Comparison of ENCODE assay signal across 1 cellular context in the genomic region with DNA sequence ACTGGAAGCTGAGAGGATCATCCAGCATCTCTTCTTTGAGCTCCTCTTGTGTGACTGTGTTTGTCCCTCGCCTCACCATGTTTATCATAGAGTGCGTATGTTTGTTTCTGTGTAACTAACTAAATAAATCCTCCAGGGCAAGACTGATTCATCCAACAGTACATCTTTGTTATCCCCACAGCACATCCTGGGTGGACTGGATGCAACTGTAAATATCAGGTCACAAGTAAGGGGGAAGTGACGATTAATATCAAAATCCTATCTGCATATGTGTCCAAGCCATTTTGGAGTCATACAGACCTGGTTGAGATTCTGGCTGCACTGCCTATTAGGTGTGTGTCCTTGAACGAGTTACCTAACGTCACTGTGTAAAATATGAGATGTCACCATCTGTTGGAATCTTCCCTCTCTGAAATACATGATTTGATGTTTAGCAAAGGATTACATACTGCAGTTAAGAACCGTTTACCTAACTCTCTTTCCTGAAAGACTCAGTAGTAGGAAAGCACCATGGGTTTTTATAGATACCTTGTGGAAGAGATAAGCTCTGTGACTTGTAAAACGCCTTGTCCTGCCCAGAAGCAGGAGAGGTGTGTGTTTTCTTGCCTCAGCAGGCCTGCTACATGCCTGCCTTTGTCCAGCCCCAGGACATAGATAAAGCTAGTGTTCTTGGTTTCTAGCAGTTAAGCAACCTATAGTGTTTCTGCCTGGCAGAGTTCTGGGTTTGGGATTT.
A peak's percentile ranks its signal among the peaks of the same experiment; 100 is the strongest.
TF ChIP-seq lines count a peak whose summit lies in the region.

No MANE protein-coding gene starts in this region.

TF ChIP-seq in HepG2, 621 proteins besides CTCF, POLR2A, EP300 and RAD21 (continued from another document and continues in another):
- TF ChIP-seq, protein P1, sequence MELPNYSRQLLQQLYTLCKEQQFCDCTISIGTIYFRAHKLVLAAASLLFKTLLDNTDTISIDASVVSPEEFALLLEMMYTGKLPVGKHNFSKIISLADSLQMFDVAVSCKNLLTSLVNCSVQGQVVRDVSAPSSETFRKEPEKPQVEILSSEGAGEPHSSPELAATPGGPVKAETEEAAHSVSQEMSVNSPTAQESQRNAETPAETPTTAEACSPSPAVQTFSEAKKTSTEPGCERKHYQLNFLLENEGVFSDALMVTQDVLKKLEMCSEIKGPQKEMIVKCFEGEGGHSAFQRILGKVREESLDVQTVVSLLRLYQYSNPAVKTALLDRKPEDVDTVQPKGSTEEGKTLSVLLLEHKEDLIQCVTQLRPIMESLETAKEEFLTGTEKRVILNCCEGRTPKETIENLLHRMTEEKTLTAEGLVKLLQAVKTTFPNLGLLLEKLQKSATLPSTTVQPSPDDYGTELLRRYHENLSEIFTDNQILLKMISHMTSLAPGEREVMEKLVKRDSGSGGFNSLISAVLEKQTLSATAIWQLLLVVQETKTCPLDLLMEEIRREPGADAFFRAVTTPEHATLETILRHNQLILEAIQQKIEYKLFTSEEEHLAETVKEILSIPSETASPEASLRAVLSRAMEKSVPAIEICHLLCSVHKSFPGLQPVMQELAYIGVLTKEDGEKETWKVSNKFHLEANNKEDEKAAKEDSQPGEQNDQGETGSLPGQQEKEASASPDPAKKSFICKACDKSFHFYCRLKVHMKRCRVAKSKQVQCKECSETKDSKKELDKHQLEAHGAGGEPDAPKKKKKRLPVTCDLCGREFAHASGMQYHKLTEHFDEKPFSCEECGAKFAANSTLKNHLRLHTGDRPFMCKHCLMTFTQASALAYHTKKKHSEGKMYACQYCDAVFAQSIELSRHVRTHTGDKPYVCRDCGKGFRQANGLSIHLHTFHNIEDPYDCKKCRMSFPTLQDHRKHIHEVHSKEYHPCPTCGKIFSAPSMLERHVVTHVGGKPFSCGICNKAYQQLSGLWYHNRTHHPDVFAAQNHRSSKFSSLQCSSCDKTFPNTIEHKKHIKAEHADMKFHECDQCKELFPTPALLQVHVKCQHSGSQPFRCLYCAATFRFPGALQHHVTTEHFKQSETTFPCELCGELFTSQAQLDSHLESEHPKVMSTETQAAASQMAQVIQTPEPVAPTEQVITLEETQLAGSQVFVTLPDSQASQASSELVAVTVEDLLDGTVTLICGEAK (IDR thresholded peaks at IDR 0.05), result no peak
- TF ChIP-seq, protein P1 (CRISPR knock-in tag; IDR thresholded peaks at IDR 0.05), result no peak
- TF ChIP-seq, protein P2, sequence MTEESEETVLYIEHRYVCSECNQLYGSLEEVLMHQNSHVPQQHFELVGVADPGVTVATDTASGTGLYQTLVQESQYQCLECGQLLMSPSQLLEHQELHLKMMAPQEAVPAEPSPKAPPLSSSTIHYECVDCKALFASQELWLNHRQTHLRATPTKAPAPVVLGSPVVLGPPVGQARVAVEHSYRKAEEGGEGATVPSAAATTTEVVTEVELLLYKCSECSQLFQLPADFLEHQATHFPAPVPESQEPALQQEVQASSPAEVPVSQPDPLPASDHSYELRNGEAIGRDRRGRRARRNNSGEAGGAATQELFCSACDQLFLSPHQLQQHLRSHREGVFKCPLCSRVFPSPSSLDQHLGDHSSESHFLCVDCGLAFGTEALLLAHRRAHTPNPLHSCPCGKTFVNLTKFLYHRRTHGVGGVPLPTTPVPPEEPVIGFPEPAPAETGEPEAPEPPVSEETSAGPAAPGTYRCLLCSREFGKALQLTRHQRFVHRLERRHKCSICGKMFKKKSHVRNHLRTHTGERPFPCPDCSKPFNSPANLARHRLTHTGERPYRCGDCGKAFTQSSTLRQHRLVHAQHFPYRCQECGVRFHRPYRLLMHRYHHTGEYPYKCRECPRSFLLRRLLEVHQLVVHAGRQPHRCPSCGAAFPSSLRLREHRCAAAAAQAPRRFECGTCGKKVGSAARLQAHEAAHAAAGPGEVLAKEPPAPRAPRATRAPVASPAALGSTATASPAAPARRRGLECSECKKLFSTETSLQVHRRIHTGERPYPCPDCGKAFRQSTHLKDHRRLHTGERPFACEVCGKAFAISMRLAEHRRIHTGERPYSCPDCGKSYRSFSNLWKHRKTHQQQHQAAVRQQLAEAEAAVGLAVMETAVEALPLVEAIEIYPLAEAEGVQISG (CRISPR knock-in tag; IDR thresholded peaks at IDR 0.05), result 0 out of 2 replicates have a peak, but pooled peaks have one; percentile 20
- no peak for TF ChIP-seq KLF9 (CRISPR knock-in tag; IDR thresholded peaks at IDR 0.05; ENCODE audit: low read depth)
- TF ChIP-seq ATF1 (CRISPR knock-in tag; IDR thresholded peaks at IDR 0.05), result 0 out of 2 replicates have a peak, but pooled peaks have one; percentile 36
- TF ChIP-seq RFX5 (IDR thresholded peaks at IDR 0.05; ENCODE audit: low read depth, low read length), result no peak
- TF ChIP-seq SSRP1 (CRISPR knock-in tag; IDR thresholded peaks at IDR 0.05), result peak; percentile 32; the same call in 1 of the 2 replicates
- no peak for TF ChIP-seq NCOA5 (CRISPR knock-in tag; IDR thresholded peaks at IDR 0.05)
- TF ChIP-seq, protein P3, sequence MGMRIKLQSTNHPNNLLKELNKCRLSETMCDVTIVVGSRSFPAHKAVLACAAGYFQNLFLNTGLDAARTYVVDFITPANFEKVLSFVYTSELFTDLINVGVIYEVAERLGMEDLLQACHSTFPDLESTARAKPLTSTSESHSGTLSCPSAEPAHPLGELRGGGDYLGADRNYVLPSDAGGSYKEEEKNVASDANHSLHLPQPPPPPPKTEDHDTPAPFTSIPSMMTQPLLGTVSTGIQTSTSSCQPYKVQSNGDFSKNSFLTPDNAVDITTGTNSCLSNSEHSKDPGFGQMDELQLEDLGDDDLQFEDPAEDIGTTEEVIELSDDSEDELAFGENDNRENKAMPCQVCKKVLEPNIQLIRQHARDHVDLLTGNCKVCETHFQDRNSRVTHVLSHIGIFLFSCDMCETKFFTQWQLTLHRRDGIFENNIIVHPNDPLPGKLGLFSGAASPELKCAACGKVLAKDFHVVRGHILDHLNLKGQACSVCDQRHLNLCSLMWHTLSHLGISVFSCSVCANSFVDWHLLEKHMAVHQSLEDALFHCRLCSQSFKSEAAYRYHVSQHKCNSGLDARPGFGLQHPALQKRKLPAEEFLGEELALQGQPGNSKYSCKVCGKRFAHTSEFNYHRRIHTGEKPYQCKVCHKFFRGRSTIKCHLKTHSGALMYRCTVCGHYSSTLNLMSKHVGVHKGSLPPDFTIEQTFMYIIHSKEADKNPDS (CRISPR knock-in tag; IDR thresholded peaks at IDR 0.05), result no peak
- peak; percentile 31 for TF ChIP-seq RARA (CRISPR knock-in tag; IDR thresholded peaks at IDR 0.05)
- no peak for TF ChIP-seq NFYC (CRISPR knock-in tag; IDR thresholded peaks at IDR 0.05)
- peak; percentile 46; the same call in 1 of the 2 replicates for TF ChIP-seq HDAC1 (CRISPR knock-in tag; IDR thresholded peaks at IDR 0.05)
- TF ChIP-seq XBP1 (CRISPR knock-in tag; IDR thresholded peaks at IDR 0.05), result no peak
- TF ChIP-seq MED1 (CRISPR knock-in tag; IDR thresholded peaks at IDR 0.05), result peak; percentile 32; the same call in 1 of the 2 replicates
- TF ChIP-seq SMC3 (IDR thresholded peaks at IDR 0.05; ENCODE audit: low read length), result peak; percentile 20; the same call in 1 of the 2 replicates
- TF ChIP-seq, protein P4, sequence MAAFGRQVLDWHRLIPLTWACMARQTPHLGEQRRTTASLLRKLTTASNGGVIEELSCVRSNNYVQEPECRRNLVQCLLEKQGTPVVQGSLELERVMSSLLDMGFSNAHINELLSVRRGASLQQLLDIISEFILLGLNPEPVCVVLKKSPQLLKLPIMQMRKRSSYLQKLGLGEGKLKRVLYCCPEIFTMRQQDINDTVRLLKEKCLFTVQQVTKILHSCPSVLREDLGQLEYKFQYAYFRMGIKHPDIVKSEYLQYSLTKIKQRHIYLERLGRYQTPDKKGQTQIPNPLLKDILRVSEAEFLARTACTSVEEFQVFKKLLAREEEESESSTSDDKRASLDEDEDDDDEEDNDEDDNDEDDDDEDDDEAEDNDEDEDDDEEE (CRISPR knock-in tag; IDR thresholded peaks at IDR 0.05), result no peak
- TF ChIP-seq, protein P5, sequence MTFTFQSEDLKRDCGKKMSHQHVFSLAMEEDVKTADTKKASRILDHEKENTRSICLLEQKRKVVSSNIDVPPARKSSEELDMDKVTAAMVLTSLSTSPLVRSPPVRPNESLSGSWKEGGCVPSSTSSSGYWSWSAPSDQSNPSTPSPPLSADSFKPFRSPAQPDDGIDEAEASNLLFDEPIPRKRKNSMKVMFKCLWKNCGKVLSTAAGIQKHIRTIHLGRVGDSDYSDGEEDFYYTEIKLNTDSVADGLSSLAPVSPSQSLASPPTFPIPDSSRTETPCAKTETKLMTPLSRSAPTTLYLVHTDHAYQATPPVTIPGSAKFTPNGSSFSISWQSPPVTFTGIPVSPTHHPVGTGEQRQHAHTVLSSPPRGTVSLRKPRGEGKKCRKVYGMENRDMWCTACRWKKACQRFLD (CRISPR knock-in tag; IDR thresholded peaks at IDR 0.05; ENCODE audit: borderline replicate concordance), result no peak
- peak; percentile 50; the same call in 1 of the 2 replicates for TF ChIP-seq ETV5 (CRISPR knock-in tag; IDR thresholded peaks at IDR 0.05; ENCODE audit: borderline replicate concordance)
- TF ChIP-seq BCL6 (CRISPR knock-in tag; IDR thresholded peaks at IDR 0.05), result peak; percentile 61; the same call in 1 of the 2 replicates
- TF ChIP-seq, protein P6, sequence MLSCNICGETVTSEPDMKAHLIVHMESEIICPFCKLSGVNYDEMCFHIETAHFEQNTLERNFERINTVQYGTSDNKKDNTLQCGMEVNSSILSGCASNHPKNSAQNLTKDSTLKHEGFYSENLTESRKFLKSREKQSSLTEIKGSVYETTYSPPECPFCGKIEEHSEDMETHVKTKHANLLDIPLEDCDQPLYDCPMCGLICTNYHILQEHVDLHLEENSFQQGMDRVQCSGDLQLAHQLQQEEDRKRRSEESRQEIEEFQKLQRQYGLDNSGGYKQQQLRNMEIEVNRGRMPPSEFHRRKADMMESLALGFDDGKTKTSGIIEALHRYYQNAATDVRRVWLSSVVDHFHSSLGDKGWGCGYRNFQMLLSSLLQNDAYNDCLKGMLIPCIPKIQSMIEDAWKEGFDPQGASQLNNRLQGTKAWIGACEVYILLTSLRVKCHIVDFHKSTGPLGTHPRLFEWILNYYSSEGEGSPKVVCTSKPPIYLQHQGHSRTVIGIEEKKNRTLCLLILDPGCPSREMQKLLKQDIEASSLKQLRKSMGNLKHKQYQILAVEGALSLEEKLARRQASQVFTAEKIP (CRISPR knock-in tag; IDR thresholded peaks at IDR 0.05; ENCODE audit: borderline replicate concordance), result no peak
- TF ChIP-seq ZBTB42 (CRISPR knock-in tag; IDR thresholded peaks at IDR 0.05), result no peak
- no peak for TF ChIP-seq SOX6 (IDR thresholded peaks at IDR 0.05)
- TF ChIP-seq SOX6 (CRISPR knock-in tag; IDR thresholded peaks at IDR 0.05), result peak; percentile 83
- TF ChIP-seq ZNF558 (CRISPR knock-in tag; IDR thresholded peaks at IDR 0.05; ENCODE audit: borderline replicate concordance), result no peak
- TF ChIP-seq ZNF138 (CRISPR knock-in tag; IDR thresholded peaks at IDR 0.05; ENCODE audit: low read depth), result no peak
- no peak for TF ChIP-seq RELA (CRISPR knock-in tag; IDR thresholded peaks at IDR 0.05)
- TF ChIP-seq ZNF607 (CRISPR knock-in tag; IDR thresholded peaks at IDR 0.05; ENCODE audit: borderline replicate concordance), result no peak
- peak; percentile 61 for TF ChIP-seq ELF3 (CRISPR knock-in tag; IDR thresholded peaks at IDR 0.05)
- peak; percentile 86 for TF ChIP-seq FOXP1 (IDR thresholded peaks at IDR 0.05)
- peak; percentile 90 for TF ChIP-seq FOXP1 (CRISPR knock-in tag; IDR thresholded peaks at IDR 0.05)
- TF ChIP-seq, protein P7, sequence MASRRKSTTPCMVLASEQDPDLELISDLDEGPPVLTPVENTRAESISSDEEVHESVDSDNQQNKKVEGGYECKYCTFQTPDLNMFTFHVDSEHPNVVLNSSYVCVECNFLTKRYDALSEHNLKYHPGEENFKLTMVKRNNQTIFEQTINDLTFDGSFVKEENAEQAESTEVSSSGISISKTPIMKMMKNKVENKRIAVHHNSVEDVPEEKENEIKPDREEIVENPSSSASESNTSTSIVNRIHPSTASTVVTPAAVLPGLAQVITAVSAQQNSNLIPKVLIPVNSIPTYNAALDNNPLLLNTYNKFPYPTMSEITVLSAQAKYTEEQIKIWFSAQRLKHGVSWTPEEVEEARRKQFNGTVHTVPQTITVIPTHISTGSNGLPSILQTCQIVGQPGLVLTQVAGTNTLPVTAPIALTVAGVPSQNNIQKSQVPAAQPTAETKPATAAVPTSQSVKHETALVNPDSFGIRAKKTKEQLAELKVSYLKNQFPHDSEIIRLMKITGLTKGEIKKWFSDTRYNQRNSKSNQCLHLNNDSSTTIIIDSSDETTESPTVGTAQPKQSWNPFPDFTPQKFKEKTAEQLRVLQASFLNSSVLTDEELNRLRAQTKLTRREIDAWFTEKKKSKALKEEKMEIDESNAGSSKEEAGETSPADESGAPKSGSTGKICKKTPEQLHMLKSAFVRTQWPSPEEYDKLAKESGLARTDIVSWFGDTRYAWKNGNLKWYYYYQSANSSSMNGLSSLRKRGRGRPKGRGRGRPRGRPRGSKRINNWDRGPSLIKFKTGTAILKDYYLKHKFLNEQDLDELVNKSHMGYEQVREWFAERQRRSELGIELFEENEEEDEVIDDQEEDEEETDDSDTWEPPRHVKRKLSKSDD (CRISPR knock-in tag; IDR thresholded peaks at IDR 0.05; ENCODE audit: low read depth), result 0 out of 2 replicates have a peak, but pooled peaks have one; percentile 18
- peak in 1 of 2 experiments; percentile 12; a peak in 1 of 4 replicates for TF ChIP-seq KLF16 (CRISPR knock-in tag; IDR thresholded peaks at IDR 0.05)
- peak; percentile 72 for TF ChIP-seq CREB1 (IDR thresholded peaks at IDR 0.05)
- TF ChIP-seq CREB1 (CRISPR knock-in tag; IDR thresholded peaks at IDR 0.05), result peak; percentile 43; the same call in 1 of the 2 replicates
